ENCODE assay signal across 10 cellular contexts in the genomic region with DNA sequence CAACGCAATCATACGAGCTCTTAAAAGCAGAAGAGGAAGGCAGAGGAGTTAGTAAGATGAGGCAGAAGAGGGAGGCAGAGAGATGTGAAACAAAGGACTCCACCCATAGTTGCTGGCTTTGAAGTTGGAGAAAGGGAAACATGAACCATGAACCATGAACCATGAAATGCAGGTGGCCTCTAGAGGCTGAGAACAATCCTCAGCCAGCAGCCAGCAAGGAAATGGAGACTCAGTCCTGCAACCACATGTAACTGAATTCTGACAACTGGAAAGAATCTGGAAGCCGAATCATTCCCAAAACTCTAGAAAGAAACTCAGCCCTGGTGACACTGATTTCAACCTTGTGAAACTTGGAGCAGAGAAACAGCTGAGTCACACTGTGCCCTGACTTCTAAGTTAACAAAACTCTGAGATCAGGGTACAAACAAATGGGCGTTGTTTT. TPM values are rescaled to one million over a fixed set of nuclear protein-coding genes. Genes with fewer than 3 reads are reported as not detected.
DNase-seq lines count a peak whose midpoint lies in the region; ATAC-seq, FAIRE-seq and TF ChIP-seq lines count a peak whose summit lies in the region.
"Had no signal": no experiment of that assay in that cellular context is flagged by ENCODE, and none has a peak within 500 bp of the region (broad histone marks: within the 10 kb centered on the region; RNA-seq: fewer than 3 reads in every experiment).

No MANE protein-coding gene starts in this region.

- RAD21 ChIA-PET in GM12878 (lab: Charles Lee; ENCODE audit: unreplicated experiment) = interaction anchor here (0.6 to 8.6 kb wide), 13 partner anchors 9 to 897 kb away, joined by 3 to 107 read pairs (median 3); partner anchors contain the start of gene DIPK1A

- peak; percentile 91 for FAIRE-seq in GM12878 (lab: Jason Lieb, UNC)
- FAIRE-seq: endometrium had no signal

- POLR2A ChIA-PET in GM12878 (lab: Charles Lee) = interaction anchor here (0.6 to 1.4 kb wide), 5 partner anchors 9 to 368 kb away, joined by 3 to 7 read pairs (median 5); partner anchors contain the start of gene DIPK1A
- POLR2A ChIA-PET in naive thymus-derived CD4-positive, alpha-beta T cell (lab: Charles Lee) = interaction anchor here (0.6 to 1.6 kb wide), 5 partner anchors 9 to 119 kb away, joined by 3 to 10 read pairs (median 3); partner anchors contain the start of genes DIPK1A and RPL5

- intact Hi-C loops in activated naive CD4-positive, alpha-beta T cell treated with anti-CD3 and anti-CD28 coated beads for 36 hours (cut with micrococcal nuclease) = loop anchor here (1.0 to 5.0 kb wide), 3 partner anchors 9 to 654 kb away; partner anchors contain the start of genes GLMN and RPAP2
- intact Hi-C loops in GM12878 (cut with micrococcal nuclease; ENCODE audit: unreplicated experiment) = no loop called here
- intact Hi-C loops in naive thymus-derived CD4-positive, alpha-beta T cell (cut with micrococcal nuclease) = loop anchor here (1.0 to 5.0 kb wide), 6 partner anchors 9 to 92 kb away; no protein-coding TSS in a partner anchor

- no peaks in the 10 kb centered on the region for H4K20me1 ChIP-seq in GM12878 (ENCODE audit: control insufficient read depth, insufficient read depth)

- in situ Hi-C loops in GM12878 (cut with MboI) = no loop called here

- H3K4me3 ChIP-seq in GM12878 = 0 out of 2 replicates have a peak overlapping the region, but pooled peaks have one; percentile 0
- H3K4me3 ChIP-seq in naive thymus-derived CD4-positive, alpha-beta T cell (ENCODE audit: low read length) = no peak overlapping the region

- peak in 2 of 3 experiments; percentile 21 to 31; a peak in 3 of 6 replicates for TF ChIP-seq CTCF in GM12878 (IDR thresholded peaks at IDR 0.05 in 2 of 3, conservative IDR thresholded peaks at IDR 0.05 in 1 of 3; ENCODE audit: control insufficient read depth in 2 of 3, extremely low read depth in 1 of 3, insufficient read depth in 1 of 3, low read depth in 3 of 3, low read length in 3 of 3)

- no peak for TF ChIP-seq POLR2A in GM12878 (IDR thresholded peaks at IDR 0.05; ENCODE audit: low read depth, low read length)

- no peaks in the 10 kb centered on the region for H3K9me3 Mint-ChIP-seq in activated naive CD4-positive, alpha-beta T cell treated with anti-CD3 and anti-CD28 coated beads for 36 hours
- H3K9me3 Mint-ChIP-seq in naive thymus-derived CD4-positive, alpha-beta T cell = no peaks in the 10 kb centered on the region
- H3K9me3 Mint-ChIP-seq: stimulated activated naive CD8-positive, alpha-beta T cell treated with anti-CD3 and anti-CD28 coated beads, Interleukin-15, Interleukin-2, amounts not matched to agents 100 ng/mL and 50 ng/mL, for 24 hours had no signal

- no peak overlapping the region for H3K4me3 Mint-ChIP-seq in activated naive CD4-positive, alpha-beta T cell treated with anti-CD3 and anti-CD28 coated beads for 36 hours
- H3K4me3 Mint-ChIP-seq in naive thymus-derived CD4-positive, alpha-beta T cell = no peak overlapping the region
- H3K4me3 Mint-ChIP-seq: stimulated activated naive CD8-positive, alpha-beta T cell treated with anti-CD3 and anti-CD28 coated beads, Interleukin-15, Interleukin-2, amounts not matched to agents 100 ng/mL and 50 ng/mL, for 24 hours had no signal

- peaks cover 37% of the 10 kb centered on the region for H3K4me1 ChIP-seq in GM12878 (ENCODE audit: control insufficient read depth, insufficient read depth, low read length)
- peaks cover 21 to 39% of the 10 kb centered on the region in 2 donors for H3K4me1 ChIP-seq in naive thymus-derived CD4-positive, alpha-beta T cell (ENCODE audit: control insufficient read depth in 2 of 2, insufficient read depth in 2 of 2, low read length in 2 of 2)

- no peak for TF ChIP-seq EP300 in GM12878 (IDR thresholded peaks at IDR 0.05; ENCODE audit: borderline replicate concordance in 1 of 2, control insufficient read depth in 1 of 2, low read depth in 2 of 2, low read length in 2 of 2)

- SMC1A ChIA-PET in GM12878 (lab: Charles Lee; ENCODE audit: uncharacterized antibody, unreplicated experiment) = interaction anchor here (0.6 to 10.2 kb wide), 16 partner anchors 8 to 127 kb away, joined by 3 to 154 read pairs (median 4); partner anchors contain the start of gene DIPK1A

- DNase-seq in activated naive CD4-positive, alpha-beta T cell treated with anti-CD3 and anti-CD28 coated beads for 36 hours = peak; percentile 48
- no peak for DNase-seq in activated naive CD4-positive, alpha-beta T cell treated with Interleukin-2 at 50 U/mL for 16 hours
- DNase-seq in LoVo (ENCODE audit: low spot score) (peak; percentile 51), GM12878 (ENCODE audit: low read depth, low spot score) (peak; percentile 79), inferior parietal cortex (ENCODE audit: extremely low spot score) (no peak), epidermal melanocyte (ENCODE audit: insufficient read length, low spot score) (no peak)
- peak in 7 of 9 donors; percentile 25 to 57 (median 40) for DNase-seq in naive thymus-derived CD4-positive, alpha-beta T cell

- no peaks in the 10 kb centered on the region for H3K36me3 ChIP-seq in GM12878 (ENCODE audit: control insufficient read depth in 2 of 2, insufficient read depth in 2 of 2, low read length in 1 of 2)
- no peaks in the 10 kb centered on the region for H3K36me3 ChIP-seq in naive thymus-derived CD4-positive, alpha-beta T cell (ENCODE audit: control insufficient read depth in 2 of 3, insufficient read depth in 3 of 3, low read length in 3 of 3)

- peaks cover 77% of the 10 kb centered on the region for H3K79me2 ChIP-seq in GM12878 (ENCODE audit: control insufficient read depth, insufficient read depth, low read length)

- H3K4me2 ChIP-seq in GM12878 (ENCODE audit: control insufficient read depth, insufficient read depth) = peak overlapping the region; percentile 56

- peaks cover 41% of the 10 kb centered on the region for H3K4me1 Mint-ChIP-seq in activated naive CD4-positive, alpha-beta T cell treated with anti-CD3 and anti-CD28 coated beads for 36 hours (ENCODE audit: low read depth)
- H3K4me1 Mint-ChIP-seq in naive thymus-derived CD4-positive, alpha-beta T cell = peaks cover 34 to 53% (median 46%) of the 10 kb centered on the region in 7 donors

- no peaks in the 10 kb centered on the region for H3K27me3 ChIP-seq in GM12878 (replicated peaks in 1 of 2; ENCODE audit: control insufficient read depth in 2 of 2, insufficient read depth in 2 of 2, low read length in 1 of 2)
- no peaks in the 10 kb centered on the region for H3K27me3 ChIP-seq in naive thymus-derived CD4-positive, alpha-beta T cell (ENCODE audit: control insufficient read depth in 2 of 2, insufficient read depth in 2 of 2, low read length in 2 of 2)

- peak; percentile 29 for TF ChIP-seq RAD21 in GM12878 (IDR thresholded peaks at IDR 0.05; ENCODE audit: insufficient read depth, low read depth, low read length)

- H3K27me3 Mint-ChIP-seq in activated naive CD4-positive, alpha-beta T cell treated with anti-CD3 and anti-CD28 coated beads for 36 hours (ENCODE audit: low read depth) = no peaks in the 10 kb centered on the region
- H3K27me3 Mint-ChIP-seq in naive thymus-derived CD4-positive, alpha-beta T cell = no peaks in the 10 kb centered on the region
- H3K27me3 Mint-ChIP-seq: stimulated activated naive CD8-positive, alpha-beta T cell treated with anti-CD3 and anti-CD28 coated beads, Interleukin-15, Interleukin-2, amounts not matched to agents 100 ng/mL and 50 ng/mL, for 24 hours had no signal

- CTCF ChIA-PET in activated naive CD4-positive, alpha-beta T cell treated with anti-CD3 and anti-CD28 coated beads for 36 hours (lab: Charles Lee) = interaction anchor here (1.0 to 1.9 kb wide), 9 partner anchors 9 to 92 kb away, joined by 3 to 9 read pairs (median 6); partner anchors contain the start of gene DIPK1A
- CTCF ChIA-PET in GM12878 (lab: Yijun Ruan, JAX) = interaction anchor here (0.6 to 3.0 kb wide), 18 partner anchors 10 to 120 kb away, joined by 3 to 31 read pairs (median 3); partner anchors contain the start of genes DIPK1A and RPL5
- CTCF ChIA-PET in naive thymus-derived CD4-positive, alpha-beta T cell (lab: Charles Lee) = interaction anchor here (0.9 to 4.6 kb wide), 8 partner anchors 10 to 112 kb away, joined by 3 to 36 read pairs (median 3); partner anchors contain the start of gene DIPK1A

- H3K27ac Mint-ChIP-seq in activated naive CD4-positive, alpha-beta T cell treated with anti-CD3 and anti-CD28 coated beads for 36 hours = no peak overlapping the region
- no peak overlapping the region for H3K27ac Mint-ChIP-seq in naive thymus-derived CD4-positive, alpha-beta T cell

- H2AFZ ChIP-seq in GM12878 (ENCODE audit: control insufficient read depth, low read depth, low read length) = peak overlapping the region; percentile 78

- peak overlapping the region; percentile 79 for H3K27ac ChIP-seq in GM12878 (ENCODE audit: control insufficient read depth, insufficient read depth)
- H3K27ac ChIP-seq in naive thymus-derived CD4-positive, alpha-beta T cell (ENCODE audit: low read depth, low read length) = no peak overlapping the region

- no TSS peak for BruUV-seq in GM12878 (replicated peaks; lab: Mats Ljungman, UMichigan)

- H3K36me3 Mint-ChIP-seq in activated naive CD4-positive, alpha-beta T cell treated with anti-CD3 and anti-CD28 coated beads for 36 hours (ENCODE audit: low read depth) = no peaks in the 10 kb centered on the region
- H3K36me3 Mint-ChIP-seq in naive thymus-derived CD4-positive, alpha-beta T cell = peaks cover 0 to 6% (median 0%) of the 10 kb centered on the region in 5 donors

- no peaks in the 10 kb centered on the region for H3K9me3 ChIP-seq in GM12878 (replicated peaks; ENCODE audit: control insufficient read depth, insufficient read depth, low read length)
- H3K9me3 ChIP-seq in naive thymus-derived CD4-positive, alpha-beta T cell (ENCODE audit: control insufficient read depth in 2 of 3, low read length in 3 of 3) = no peaks in the 10 kb centered on the region

- 1% methylated on average over 4 of the region's 4 CpGs for WGBS in GM12878 (ENCODE audit: insufficient coverage, insufficient replicate concordance, low lambda C conversion rate, missing lambda C conversion rate)

- peak overlapping the region; percentile 60 for H3K9ac ChIP-seq in GM12878 (ENCODE audit: control insufficient read depth, insufficient read depth, low read length)

- peak; percentile 65 for ATAC-seq in GM21786 (IDR thresholded peaks at IDR 0.05; ENCODE audit: unreplicated experiment)
- ATAC-seq in GM12878 = peak; percentile 80
- ATAC-seq in naive thymus-derived CD4-positive, alpha-beta T cell = peak; percentile 91

RNA-seq across cellular contexts. Expression of gene DIPK1A, which starts 10.1 kb away (rescaled TPM):
- 1 to 10 TPM; 4.5 to 5.0 TPM for total RNA-seq in activated naive CD4-positive, alpha-beta T cell treated with anti-CD3 and anti-CD28 coated beads for 36 hours
- 12.9 and 13.3 TPM in 2 replicates for total RNA-seq in GM12878 (2013; cell fraction: nucleolus; rRNA removed)
- 6.6 and 7.0 TPM in 2 replicates for total RNA-seq in GM12878 (2014; rRNA removed)
- total RNA-seq in GM12878 (2014; rRNA removed; fragmentation: Illumina TruSeq; extraction: Trizol) = 8.4 and 9.4 TPM in 2 replicates
- 8.1 and 9.3 TPM in 2 replicates for total RNA-seq in GM12878 (2021)
- polyA plus RNA-seq in GM12878 (2011; ENCODE audit: low read depth) = 2.7 TPM
- 12.0 and 19.7 TPM in 2 replicates for polyA plus RNA-seq in GM12878 (2011; rRNA removed)
- 3.9 and 5.0 TPM in 2 replicates for polyA plus RNA-seq in GM12878 (2011; cell fraction: cytosol; rRNA removed)
- polyA plus RNA-seq in GM12878 (2011; cell fraction: nucleus; rRNA removed) = 4.3 and 4.5 TPM in 2 replicates
- polyA plus RNA-seq in GM12878 (2012) = 6.6 and 8.6 TPM in 2 replicates
- polyA plus RNA-seq in GM12878 (2014; fragmentation: Illumina TruSeq; extraction: Trizol) = 12.5 and 16.9 TPM in 2 replicates
- polyA plus RNA-seq in GM12878 (2014; fragmentation: Nextera tagmentation; extraction: Ambion mirVana) = 1 to 10 TPM; 9.5 to 9.9 TPM
- polyA plus RNA-seq in GM12878 (2014; rRNA removed) = 4.9 and 5.1 TPM in 2 replicates
- polyA plus RNA-seq in GM12878 (2016; fragmentation: Nextera tagmentation; extraction: Ambion mirVana) = 10 to 100 TPM; 14.6 to 15.0 TPM
- 8.9 and 12.4 TPM in 2 replicates for polyA minus RNA-seq in GM12878 (2011; rRNA and poly(A)+ RNA removed)
- polyA minus RNA-seq in GM12878 (2011; cell fraction: cytosol; rRNA and poly(A)+ RNA removed) = 2.9 and 3.7 TPM in 2 replicates
- 3.4 and 3.7 TPM in 2 replicates for polyA minus RNA-seq in GM12878 (2011; cell fraction: nucleus; rRNA and poly(A)+ RNA removed)
- 10 to 100 TPM in 4 of 5 experiments, 1 to 10 TPM in 1; 9.9 to 15.8 (median 14.9) TPM for total RNA-seq in naive thymus-derived CD4-positive, alpha-beta T cell
- 10 to 100 TPM; 17.3 to 21.9 TPM for polyA plus RNA-seq in naive thymus-derived CD4-positive, alpha-beta T cell

Comparison
In these comparisons a context has a peak if more than half of its experiments do, and no peak if none do; other contexts are left out.
1. DNase-seq: peak in activated naive CD4-positive, alpha-beta T cell treated with anti-CD3 and anti-CD28 coated beads for 36 hours (single experiment), LoVo (single experiment), GM12878 (single experiment) and naive thymus-derived CD4-positive, alpha-beta T cell (7 of 9); none in activated naive CD4-positive, alpha-beta T cell treated with Interleukin-2 at 50 U/mL for 16 hours (single experiment), inferior parietal cortex (single experiment) and epidermal melanocyte (single experiment).
2. Peak in every context shown above with its lines, with median percentiles within 50 percentile points of each other: ATAC-seq.